ENCODE assay signal across 8 cellular contexts in genomic region chr3:125150525-125151436, GRCh38.
DNase-seq lines count a peak whose midpoint lies in the region; ATAC-seq and TF ChIP-seq lines count a peak whose summit lies in the region.

No MANE protein-coding gene starts in this region.

- no peaks in the 10 kb centered on the region for H3K36me3 ChIP-seq in KMS-11 (ENCODE audit: insufficient read depth)

- no peak overlapping the region for H3K27ac Mint-ChIP-seq in neural crest cell (ENCODE audit: unreplicated experiment)

- peaks cover 20% of the 10 kb centered on the region for H3K4me1 Mint-ChIP-seq in neural crest cell

- no peak overlapping the region for H3K27ac ChIP-seq in KMS-11

- H3K4me3 ChIP-seq in KMS-11 (IDR thresholded peaks at IDR 0.05; ENCODE audit: insufficient read depth, low read depth, low read length) = no peak overlapping the region

- no peaks in the 10 kb centered on the region for H3K36me3 Mint-ChIP-seq in neural crest cell (ENCODE audit: low read depth)

- H3K27me3 ChIP-seq in KMS-11 (ENCODE audit: insufficient read depth, low read depth) = no peaks in the 10 kb centered on the region

- H4K20me1 ChIP-seq in KMS-11 (ENCODE audit: insufficient read depth) = no peaks in the 10 kb centered on the region

- DNase-seq in GF-D8 (lab: John Stamatoyannopoulos, UW) (peak; percentile 5), T-helper 1 cell (peak in 3 of 5 donors; percentile 14 to 70 (median 37)), cerebellar cortex (ENCODE audit: low spot score) (peak; percentile 47), neural crest cell (ENCODE audit: low read depth, low spot score) (peak; percentile 54), NCI-H187 (lab: John Stamatoyannopoulos, UW) (no peak), superior temporal gyrus (ENCODE audit: extremely low spot score) (no peak)

- H3K4me2 ChIP-seq in KMS-11 = no peak overlapping the region

- no peak for ATAC-seq in HG02885 (IDR thresholded peaks at IDR 0.05; ENCODE audit: poor library complexity, unreplicated experiment)

- H3K27me3 Mint-ChIP-seq in neural crest cell (ENCODE audit: low read depth) = no peaks in the 10 kb centered on the region

- H2AFZ ChIP-seq in KMS-11 (ENCODE audit: low read depth) = no peak overlapping the region

- H3K9ac ChIP-seq in KMS-11 = no peak overlapping the region

- no peaks in the 10 kb centered on the region for H3K4me1 ChIP-seq in KMS-11 (ENCODE audit: low read depth, poor library complexity, severe bottlenecking)

- no peak overlapping the region for H3K4me3 Mint-ChIP-seq in neural crest cell

- no peaks in the 10 kb centered on the region for H3K9me3 Mint-ChIP-seq in neural crest cell

- TF ChIP-seq CTCF in KMS-11 (conservative IDR thresholded peaks at IDR 0.05; ENCODE audit: low read depth, low read length) = peak; percentile 87
- peak; percentile 61 for TF ChIP-seq CTCF in neural crest cell (conservative IDR thresholded peaks at IDR 0.05)

- H3K79me2 ChIP-seq in KMS-11 (ENCODE audit: insufficient read depth, low read depth) = no peaks in the 10 kb centered on the region

Comparison
In these comparisons a context has a peak if more than half of its experiments do, and no peak if none do; other contexts are left out.
1. DNase-seq: peak in GF-D8 (single experiment), T-helper 1 cell (3 of 5), cerebellar cortex (single experiment) and neural crest cell (single experiment); none in NCI-H187 (0 of 2) and superior temporal gyrus (single experiment).